ENCODE assay signal across 1 cellular context in the genomic region with DNA sequence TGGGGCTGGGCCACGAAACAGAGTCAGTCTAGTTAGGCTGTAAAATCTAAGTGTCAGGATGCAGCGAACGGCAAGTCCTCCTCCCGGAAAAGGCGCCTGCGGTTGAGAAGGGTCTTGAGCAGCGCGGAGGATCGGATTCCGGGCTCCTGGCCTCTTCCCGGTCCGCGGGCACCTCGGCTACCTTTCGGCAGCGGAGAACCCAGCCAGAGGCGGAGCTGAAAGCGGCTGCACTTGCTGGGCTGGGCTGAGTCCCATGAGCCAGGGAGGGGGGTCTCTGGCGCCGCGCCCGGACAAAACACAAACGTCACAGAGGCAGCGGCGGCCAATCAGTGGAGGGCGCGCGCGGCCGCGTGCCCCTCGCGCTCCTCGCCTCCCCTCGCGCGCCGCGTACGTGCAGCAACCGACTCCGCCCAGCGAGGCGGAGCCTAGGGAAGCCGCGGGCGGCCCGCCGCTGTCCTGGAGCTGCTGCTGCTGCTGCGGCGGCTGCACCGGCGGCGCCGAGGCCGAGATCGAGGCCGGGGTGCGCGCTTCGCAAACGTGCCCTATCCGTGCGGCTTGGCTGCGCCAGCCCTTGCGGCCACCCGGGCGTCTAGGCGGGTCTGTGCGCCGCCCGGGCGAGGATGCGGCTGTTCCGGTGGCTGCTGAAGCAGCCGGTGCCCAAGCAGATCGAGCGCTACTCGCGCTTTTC.
TF ChIP-seq lines count a peak whose summit lies in the region.

A gene (plus strand): TSS at position 451 of the 688 bp plus-strand sequence. CDS start 170 bp downstream, at position 621.

TF ChIP-seq in HepG2, 621 proteins besides CTCF, POLR2A, EP300 and RAD21 (continued from another document and continues in another):
- TF ChIP-seq, protein P1, sequence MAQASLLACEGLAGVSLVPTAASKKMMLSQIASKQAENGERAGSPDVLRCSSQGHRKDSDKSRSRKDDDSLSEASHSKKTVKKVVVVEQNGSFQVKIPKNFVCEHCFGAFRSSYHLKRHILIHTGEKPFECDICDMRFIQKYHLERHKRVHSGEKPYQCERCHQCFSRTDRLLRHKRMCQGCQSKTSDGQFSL (CRISPR knock-in tag; IDR thresholded peaks at IDR 0.05), result 0 out of 2 replicates have a peak, but pooled peaks have one; percentile 18
- TF ChIP-seq ZSCAN31 (CRISPR knock-in tag; IDR thresholded peaks at IDR 0.05; ENCODE audit: low read depth), result no peak
- no peak for TF ChIP-seq ARHGAP35 (CRISPR knock-in tag; IDR thresholded peaks at IDR 0.05; ENCODE audit: borderline replicate concordance)
- TF ChIP-seq REL (CRISPR knock-in tag; conservative IDR thresholded peaks at IDR 0.05), result no peak
- TF ChIP-seq, protein P2, sequence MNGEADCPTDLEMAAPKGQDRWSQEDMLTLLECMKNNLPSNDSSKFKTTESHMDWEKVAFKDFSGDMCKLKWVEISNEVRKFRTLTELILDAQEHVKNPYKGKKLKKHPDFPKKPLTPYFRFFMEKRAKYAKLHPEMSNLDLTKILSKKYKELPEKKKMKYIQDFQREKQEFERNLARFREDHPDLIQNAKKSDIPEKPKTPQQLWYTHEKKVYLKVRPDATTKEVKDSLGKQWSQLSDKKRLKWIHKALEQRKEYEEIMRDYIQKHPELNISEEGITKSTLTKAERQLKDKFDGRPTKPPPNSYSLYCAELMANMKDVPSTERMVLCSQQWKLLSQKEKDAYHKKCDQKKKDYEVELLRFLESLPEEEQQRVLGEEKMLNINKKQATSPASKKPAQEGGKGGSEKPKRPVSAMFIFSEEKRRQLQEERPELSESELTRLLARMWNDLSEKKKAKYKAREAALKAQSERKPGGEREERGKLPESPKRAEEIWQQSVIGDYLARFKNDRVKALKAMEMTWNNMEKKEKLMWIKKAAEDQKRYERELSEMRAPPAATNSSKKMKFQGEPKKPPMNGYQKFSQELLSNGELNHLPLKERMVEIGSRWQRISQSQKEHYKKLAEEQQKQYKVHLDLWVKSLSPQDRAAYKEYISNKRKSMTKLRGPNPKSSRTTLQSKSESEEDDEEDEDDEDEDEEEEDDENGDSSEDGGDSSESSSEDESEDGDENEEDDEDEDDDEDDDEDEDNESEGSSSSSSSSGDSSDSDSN (CRISPR knock-in tag; IDR thresholded peaks at IDR 0.05), result peak; percentile 54; the same call in 1 of the 2 replicates
- TF ChIP-seq ZEB1 (IDR thresholded peaks at IDR 0.05; ENCODE audit: insufficient replicate concordance, low read depth), result no peak
- TF ChIP-seq, protein P3, sequence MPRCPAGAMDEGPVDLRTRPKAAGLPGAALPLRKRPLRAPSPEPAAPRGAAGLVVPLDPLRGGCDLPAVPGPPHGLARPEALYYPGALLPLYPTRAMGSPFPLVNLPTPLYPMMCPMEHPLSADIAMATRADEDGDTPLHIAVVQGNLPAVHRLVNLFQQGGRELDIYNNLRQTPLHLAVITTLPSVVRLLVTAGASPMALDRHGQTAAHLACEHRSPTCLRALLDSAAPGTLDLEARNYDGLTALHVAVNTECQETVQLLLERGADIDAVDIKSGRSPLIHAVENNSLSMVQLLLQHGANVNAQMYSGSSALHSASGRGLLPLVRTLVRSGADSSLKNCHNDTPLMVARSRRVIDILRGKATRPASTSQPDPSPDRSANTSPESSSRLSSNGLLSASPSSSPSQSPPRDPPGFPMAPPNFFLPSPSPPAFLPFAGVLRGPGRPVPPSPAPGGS (CRISPR knock-in tag; IDR thresholded peaks at IDR 0.05), result 0 out of 2 replicates have a peak, but pooled peaks have one; percentile 57
- no peak for TF ChIP-seq CENPT (CRISPR knock-in tag; IDR thresholded peaks at IDR 0.05; ENCODE audit: low read depth)
- TF ChIP-seq, protein P4, sequence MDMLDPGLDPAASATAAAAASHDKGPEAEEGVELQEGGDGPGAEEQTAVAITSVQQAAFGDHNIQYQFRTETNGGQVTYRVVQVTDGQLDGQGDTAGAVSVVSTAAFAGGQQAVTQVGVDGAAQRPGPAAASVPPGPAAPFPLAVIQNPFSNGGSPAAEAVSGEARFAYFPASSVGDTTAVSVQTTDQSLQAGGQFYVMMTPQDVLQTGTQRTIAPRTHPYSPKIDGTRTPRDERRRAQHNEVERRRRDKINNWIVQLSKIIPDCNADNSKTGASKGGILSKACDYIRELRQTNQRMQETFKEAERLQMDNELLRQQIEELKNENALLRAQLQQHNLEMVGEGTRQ (IDR thresholded peaks at IDR 0.05; ENCODE audit: low read depth, low read length), result no peak
- TF ChIP-seq, protein P4 (CRISPR knock-in tag; IDR thresholded peaks at IDR 0.05; ENCODE audit: borderline replicate concordance), result 0 out of 2 replicates have a peak, but pooled peaks have one; percentile 24
- TF ChIP-seq, protein P5, sequence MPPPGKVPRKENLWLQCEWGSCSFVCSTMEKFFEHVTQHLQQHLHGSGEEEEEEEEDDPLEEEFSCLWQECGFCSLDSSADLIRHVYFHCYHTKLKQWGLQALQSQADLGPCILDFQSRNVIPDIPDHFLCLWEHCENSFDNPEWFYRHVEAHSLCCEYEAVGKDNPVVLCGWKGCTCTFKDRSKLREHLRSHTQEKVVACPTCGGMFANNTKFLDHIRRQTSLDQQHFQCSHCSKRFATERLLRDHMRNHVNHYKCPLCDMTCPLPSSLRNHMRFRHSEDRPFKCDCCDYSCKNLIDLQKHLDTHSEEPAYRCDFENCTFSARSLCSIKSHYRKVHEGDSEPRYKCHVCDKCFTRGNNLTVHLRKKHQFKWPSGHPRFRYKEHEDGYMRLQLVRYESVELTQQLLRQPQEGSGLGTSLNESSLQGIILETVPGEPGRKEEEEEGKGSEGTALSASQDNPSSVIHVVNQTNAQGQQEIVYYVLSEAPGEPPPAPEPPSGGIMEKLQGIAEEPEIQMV (CRISPR knock-in tag; IDR thresholded peaks at IDR 0.05; ENCODE audit: low read depth), result peak; percentile 99
- TF ChIP-seq, protein P6, sequence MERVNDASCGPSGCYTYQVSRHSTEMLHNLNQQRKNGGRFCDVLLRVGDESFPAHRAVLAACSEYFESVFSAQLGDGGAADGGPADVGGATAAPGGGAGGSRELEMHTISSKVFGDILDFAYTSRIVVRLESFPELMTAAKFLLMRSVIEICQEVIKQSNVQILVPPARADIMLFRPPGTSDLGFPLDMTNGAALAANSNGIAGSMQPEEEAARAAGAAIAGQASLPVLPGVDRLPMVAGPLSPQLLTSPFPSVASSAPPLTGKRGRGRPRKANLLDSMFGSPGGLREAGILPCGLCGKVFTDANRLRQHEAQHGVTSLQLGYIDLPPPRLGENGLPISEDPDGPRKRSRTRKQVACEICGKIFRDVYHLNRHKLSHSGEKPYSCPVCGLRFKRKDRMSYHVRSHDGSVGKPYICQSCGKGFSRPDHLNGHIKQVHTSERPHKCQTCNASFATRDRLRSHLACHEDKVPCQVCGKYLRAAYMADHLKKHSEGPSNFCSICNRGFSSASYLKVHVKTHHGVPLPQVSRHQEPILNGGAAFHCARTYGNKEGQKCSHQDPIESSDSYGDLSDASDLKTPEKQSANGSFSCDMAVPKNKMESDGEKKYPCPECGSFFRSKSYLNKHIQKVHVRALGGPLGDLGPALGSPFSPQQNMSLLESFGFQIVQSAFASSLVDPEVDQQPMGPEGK (CRISPR knock-in tag; IDR thresholded peaks at IDR 0.05), result peak; percentile 77
- TF ChIP-seq ZNF747 (CRISPR knock-in tag; IDR thresholded peaks at IDR 0.05; ENCODE audit: borderline replicate concordance), result 0 out of 2 replicates have a peak, but pooled peaks have one; percentile 47
- no peak for TF ChIP-seq SRSF1 (optimal IDR thresholded peaks at IDR 0.05; ENCODE audit: low read depth, low read length)
- peak; percentile 57; the same call in 1 of the 2 replicates for TF ChIP-seq ZNF331 (CRISPR knock-in tag; IDR thresholded peaks at IDR 0.05)
- TF ChIP-seq ZNF674 (CRISPR knock-in tag; IDR thresholded peaks at IDR 0.05; ENCODE audit: low read depth), result no peak
- TF ChIP-seq, protein P7, sequence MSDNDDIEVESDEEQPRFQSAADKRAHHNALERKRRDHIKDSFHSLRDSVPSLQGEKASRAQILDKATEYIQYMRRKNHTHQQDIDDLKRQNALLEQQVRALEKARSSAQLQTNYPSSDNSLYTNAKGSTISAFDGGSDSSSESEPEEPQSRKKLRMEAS (IDR thresholded peaks at IDR 0.05), result peak; percentile 90
- TF ChIP-seq TBX2 (CRISPR knock-in tag; IDR thresholded peaks at IDR 0.05; ENCODE audit: borderline replicate concordance), result no peak
- TF ChIP-seq, protein P8, sequence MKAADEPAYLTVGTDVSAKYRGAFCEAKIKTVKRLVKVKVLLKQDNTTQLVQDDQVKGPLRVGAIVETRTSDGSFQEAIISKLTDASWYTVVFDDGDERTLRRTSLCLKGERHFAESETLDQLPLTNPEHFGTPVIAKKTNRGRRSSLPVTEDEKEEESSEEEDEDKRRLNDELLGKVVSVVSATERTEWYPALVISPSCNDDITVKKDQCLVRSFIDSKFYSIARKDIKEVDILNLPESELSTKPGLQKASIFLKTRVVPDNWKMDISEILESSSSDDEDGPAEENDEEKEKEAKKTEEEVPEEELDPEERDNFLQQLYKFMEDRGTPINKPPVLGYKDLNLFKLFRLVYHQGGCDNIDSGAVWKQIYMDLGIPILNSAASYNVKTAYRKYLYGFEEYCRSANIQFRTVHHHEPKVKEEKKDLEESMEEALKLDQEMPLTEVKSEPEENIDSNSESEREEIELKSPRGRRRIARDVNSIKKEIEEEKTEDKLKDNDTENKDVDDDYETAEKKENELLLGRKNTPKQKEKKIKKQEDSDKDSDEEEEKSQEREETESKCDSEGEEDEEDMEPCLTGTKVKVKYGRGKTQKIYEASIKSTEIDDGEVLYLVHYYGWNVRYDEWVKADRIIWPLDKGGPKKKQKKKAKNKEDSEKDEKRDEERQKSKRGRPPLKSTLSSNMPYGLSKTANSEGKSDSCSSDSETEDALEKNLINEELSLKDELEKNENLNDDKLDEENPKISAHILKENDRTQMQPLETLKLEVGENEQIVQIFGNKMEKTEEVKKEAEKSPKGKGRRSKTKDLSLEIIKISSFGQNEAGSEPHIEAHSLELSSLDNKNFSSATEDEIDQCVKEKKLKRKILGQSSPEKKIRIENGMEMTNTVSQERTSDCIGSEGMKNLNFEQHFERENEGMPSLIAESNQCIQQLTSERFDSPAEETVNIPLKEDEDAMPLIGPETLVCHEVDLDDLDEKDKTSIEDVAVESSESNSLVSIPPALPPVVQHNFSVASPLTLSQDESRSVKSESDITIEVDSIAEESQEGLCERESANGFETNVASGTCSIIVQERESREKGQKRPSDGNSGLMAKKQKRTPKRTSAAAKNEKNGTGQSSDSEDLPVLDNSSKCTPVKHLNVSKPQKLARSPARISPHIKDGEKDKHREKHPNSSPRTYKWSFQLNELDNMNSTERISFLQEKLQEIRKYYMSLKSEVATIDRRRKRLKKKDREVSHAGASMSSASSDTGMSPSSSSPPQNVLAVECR (CRISPR knock-in tag; IDR thresholded peaks at IDR 0.05; ENCODE audit: borderline replicate concordance), result peak; percentile 43; the same call in 1 of the 2 replicates
- TF ChIP-seq ZMAT3 (CRISPR knock-in tag; conservative IDR thresholded peaks at IDR 0.05), result peak; percentile 60; the same call in 1 of the 2 replicates
- peak; percentile 60; the same call in 1 of the 3 replicates for TF ChIP-seq MXI1 (IDR thresholded peaks at IDR 0.05; ENCODE audit: borderline replicate concordance, low read depth, low read length)
- no peak for TF ChIP-seq ZNF460 (CRISPR knock-in tag; IDR thresholded peaks at IDR 0.05; ENCODE audit: borderline replicate concordance)
- peak; percentile 30; the same call in 1 of the 2 replicates for TF ChIP-seq ZNF263 (CRISPR knock-in tag; IDR thresholded peaks at IDR 0.05)
- TF ChIP-seq KMT2B (CRISPR knock-in tag; IDR thresholded peaks at IDR 0.05), result 0 out of 2 replicates have a peak, but pooled peaks have one; percentile 46
- TF ChIP-seq TCF7L2 (IDR thresholded peaks at IDR 0.05; ENCODE audit: low read depth, low read length), result no peak
- TF ChIP-seq, protein P9, sequence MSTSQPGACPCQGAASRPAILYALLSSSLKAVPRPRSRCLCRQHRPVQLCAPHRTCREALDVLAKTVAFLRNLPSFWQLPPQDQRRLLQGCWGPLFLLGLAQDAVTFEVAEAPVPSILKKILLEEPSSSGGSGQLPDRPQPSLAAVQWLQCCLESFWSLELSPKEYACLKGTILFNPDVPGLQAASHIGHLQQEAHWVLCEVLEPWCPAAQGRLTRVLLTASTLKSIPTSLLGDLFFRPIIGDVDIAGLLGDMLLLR (CRISPR knock-in tag; IDR thresholded peaks at IDR 0.05), result no peak
- peak; percentile 39; the same call in 1 of the 2 replicates for TF ChIP-seq ZNF761 (CRISPR knock-in tag; conservative IDR thresholded peaks at IDR 0.05)
- TF ChIP-seq SP140L (CRISPR knock-in tag; IDR thresholded peaks at IDR 0.05; ENCODE audit: borderline replicate concordance), result no peak
- TF ChIP-seq, protein P10, sequence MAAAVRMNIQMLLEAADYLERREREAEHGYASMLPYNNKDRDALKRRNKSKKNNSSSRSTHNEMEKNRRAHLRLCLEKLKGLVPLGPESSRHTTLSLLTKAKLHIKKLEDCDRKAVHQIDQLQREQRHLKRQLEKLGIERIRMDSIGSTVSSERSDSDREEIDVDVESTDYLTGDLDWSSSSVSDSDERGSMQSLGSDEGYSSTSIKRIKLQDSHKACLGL (CRISPR knock-in tag; IDR thresholded peaks at IDR 0.05), result peak; percentile 60; the same call in 1 of the 2 replicates
- TF ChIP-seq, protein P11, sequence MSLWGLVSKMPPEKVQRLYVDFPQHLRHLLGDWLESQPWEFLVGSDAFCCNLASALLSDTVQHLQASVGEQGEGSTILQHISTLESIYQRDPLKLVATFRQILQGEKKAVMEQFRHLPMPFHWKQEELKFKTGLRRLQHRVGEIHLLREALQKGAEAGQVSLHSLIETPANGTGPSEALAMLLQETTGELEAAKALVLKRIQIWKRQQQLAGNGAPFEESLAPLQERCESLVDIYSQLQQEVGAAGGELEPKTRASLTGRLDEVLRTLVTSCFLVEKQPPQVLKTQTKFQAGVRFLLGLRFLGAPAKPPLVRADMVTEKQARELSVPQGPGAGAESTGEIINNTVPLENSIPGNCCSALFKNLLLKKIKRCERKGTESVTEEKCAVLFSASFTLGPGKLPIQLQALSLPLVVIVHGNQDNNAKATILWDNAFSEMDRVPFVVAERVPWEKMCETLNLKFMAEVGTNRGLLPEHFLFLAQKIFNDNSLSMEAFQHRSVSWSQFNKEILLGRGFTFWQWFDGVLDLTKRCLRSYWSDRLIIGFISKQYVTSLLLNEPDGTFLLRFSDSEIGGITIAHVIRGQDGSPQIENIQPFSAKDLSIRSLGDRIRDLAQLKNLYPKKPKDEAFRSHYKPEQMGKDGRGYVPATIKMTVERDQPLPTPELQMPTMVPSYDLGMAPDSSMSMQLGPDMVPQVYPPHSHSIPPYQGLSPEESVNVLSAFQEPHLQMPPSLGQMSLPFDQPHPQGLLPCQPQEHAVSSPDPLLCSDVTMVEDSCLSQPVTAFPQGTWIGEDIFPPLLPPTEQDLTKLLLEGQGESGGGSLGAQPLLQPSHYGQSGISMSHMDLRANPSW (CRISPR knock-in tag; IDR thresholded peaks at IDR 0.05; ENCODE audit: borderline replicate concordance), result no peak
- TF ChIP-seq HOXA3 (CRISPR knock-in tag; IDR thresholded peaks at IDR 0.05), result peak; percentile 70; the same call in 1 of the 2 replicates
- no peak for TF ChIP-seq ETV6 (CRISPR knock-in tag; conservative IDR thresholded peaks at IDR 0.05)
- TF ChIP-seq ZNF430 (CRISPR knock-in tag; IDR thresholded peaks at IDR 0.05), result 0 out of 2 replicates have a peak, but pooled peaks have one; percentile 36
- no peak for TF ChIP-seq ZNF616 (CRISPR knock-in tag; IDR thresholded peaks at IDR 0.05; ENCODE audit: low read depth)
- TF ChIP-seq POLR2AphosphoS5 (IDR thresholded peaks at IDR 0.05; ENCODE audit: low read depth, low read length), result 0 out of 2 replicates have a peak, but pooled peaks have one; percentile 14
- TF ChIP-seq ZNF441 (CRISPR knock-in tag; IDR thresholded peaks at IDR 0.05; ENCODE audit: borderline replicate concordance), result peak; percentile 98
- TF ChIP-seq MXD4 (CRISPR knock-in tag; IDR thresholded peaks at IDR 0.05), result 0 out of 2 replicates have a peak, but pooled peaks have one; percentile 38
